Comparison of ENCODE assay signal across 10 cellular contexts in genomic region chr1:65975708-65976107, GRCh38.
"Had no signal": no experiment of that assay in that cellular context is flagged by ENCODE, and none has a peak within 500 bp of the region (broad histone marks: within the 10 kb centered on the region; RNA-seq: fewer than 3 reads in every experiment).

No MANE protein-coding gene starts in this region.

- H3K9me3 ChIP-seq: HAP-1 had no signal

- FAIRE-seq: H1, H54 had no signal

- H3K27ac ChIP-seq: GM23248 had no signal

- H2AFZ ChIP-seq: GM23248, GM23338 had no signal

- H3K36me3 ChIP-seq: HAP-1 had no signal

- H3K4me2 ChIP-seq: GM23338 had no signal

- H3K27ac Mint-ChIP-seq: GM23338, H9, HFFc6 had no signal

- H3K4me3 Mint-ChIP-seq: GM23338, H9, HFFc6 had no signal

- H3K4me3 ChIP-seq: GM23248, GM23338, HAP-1 had no signal

- DNase-seq: GM23248, GOT3, H7, H9, HCEC 1CT, HFFc6 had no signal

- ATAC-seq: GM23338 had no signal

- H3K4me1 Mint-ChIP-seq: GM23338, H9 had no signal

- H3K9ac ChIP-seq: GM23248 had no signal

- H3K4me1 ChIP-seq: HAP-1 had no signal
